ENCODE assay signal across 24 cellular contexts in the genomic region with DNA sequence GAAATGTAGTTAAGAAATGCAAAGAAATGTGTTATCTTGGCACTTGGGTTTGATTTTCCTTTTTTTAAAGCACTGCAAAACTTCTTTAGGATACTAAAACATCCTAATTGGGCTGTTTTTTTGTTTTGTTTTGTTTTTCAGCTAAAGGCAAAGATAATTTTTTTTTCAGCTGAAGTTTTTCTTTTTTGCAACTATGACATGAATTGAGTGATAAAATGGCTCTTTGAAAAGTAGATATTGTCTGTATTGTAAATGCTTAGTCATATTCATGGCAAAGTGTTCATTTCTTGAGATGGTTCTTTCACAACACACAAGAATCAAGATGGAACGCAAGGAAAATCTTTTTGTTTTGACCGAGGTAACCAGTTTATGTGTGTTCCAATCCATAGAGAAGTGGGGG. TPM values are rescaled to one million over a fixed set of nuclear protein-coding genes. Genes with fewer than 3 reads are reported as not detected.
A peak's percentile ranks its signal among the peaks of the same experiment; 100 is the strongest.
DNase-seq lines count a peak whose midpoint lies in the region; ATAC-seq, FAIRE-seq and TF ChIP-seq lines count a peak whose summit lies in the region.
"Had no signal": no experiment of that assay in that cellular context is flagged by ENCODE, and none has a peak within 500 bp of the region (broad histone marks: within the 10 kb centered on the region; RNA-seq: fewer than 3 reads in every experiment).

No MANE protein-coding gene starts in this region.

- no peaks in the 10 kb centered on the region for H4K20me1 ChIP-seq in K562 (replicated peaks; ENCODE audit: control insufficient read depth, insufficient read depth, low read length)

- no peak overlapping the region for H2AFZ ChIP-seq in K562 (ENCODE audit: low read depth, low read length)

- peak overlapping the region; percentile 90 for H3K27ac Mint-ChIP-seq in activated naive CD4-positive, alpha-beta T cell treated with anti-CD3 and anti-CD28 coated beads, Interleukin-2, amount 50 U/mL, for 24 hours
- H3K27ac Mint-ChIP-seq in progenitor cell of endocrine pancreas: peak overlapping the region; percentile 70
- H3K27ac Mint-ChIP-seq: CD14-positive monocyte, HFFc6 had no signal

- no peaks in the 10 kb centered on the region for H3K79me2 ChIP-seq in K562 (ENCODE audit: control insufficient read depth, insufficient read depth, low read length)

- H3K27me3 Mint-ChIP-seq in activated naive CD4-positive, alpha-beta T cell treated with anti-CD3 and anti-CD28 coated beads, Interleukin-2, amount 50 U/mL, for 24 hours: no peaks in the 10 kb centered on the region
- no peaks in the 10 kb centered on the region for H3K27me3 Mint-ChIP-seq in progenitor cell of endocrine pancreas

- no peak for DNase-seq in activated naive CD4-positive, alpha-beta T cell (lab: John Stamatoyannopoulos, UW)
- DNase-seq in GM18507 (ENCODE audit: extremely low spot score, insufficient read length, low read depth): no peak
- DNase-seq in K562 (ENCODE audit: extremely low read depth in 1 of 4, low spot score in 3 of 4): no peak
- DNase-seq in progenitor cell of endocrine pancreas (ENCODE audit: low spot score, unreplicated experiment): no peak
- DNase-seq in NCI-H446 (lab: John Stamatoyannopoulos, UW): no peak
- no peak for DNase-seq in spleen
- DNase-seq: 8988T, ACHN, BE2C, DMS153, DND-41, GOT3, HFFc6, KG1, MG63, NCI-H2029, NCI-H526 treated with DMSO at 0.1 percent for 48 hours, SK-N-SH had no signal

- peak; percentile 45 for FAIRE-seq in GM18507 (lab: Jason Lieb, UNC)
- FAIRE-seq in K562 (lab: Jason Lieb, UNC): no peak
- FAIRE-seq: HTR-8/SVneo, RCC 7860 had no signal

- H3K36me3 ChIP-seq in K562 (ENCODE audit: control insufficient read depth, insufficient read depth, low read length): peaks cover 47% of the 10 kb centered on the region
- peaks cover 2 to 55% (median 40%) of the 10 kb centered on the region in 6 donors for H3K36me3 ChIP-seq in spleen

- no peaks in the 10 kb centered on the region for H3K9me1 ChIP-seq in K562 (ENCODE audit: control insufficient read depth, insufficient read depth, low read length)

- H3K9me3 ChIP-seq in K562 (replicated peaks; ENCODE audit: control insufficient read depth, insufficient read depth, low read depth, low read length): no peaks in the 10 kb centered on the region
- H3K9me3 ChIP-seq in spleen: no peaks in the 10 kb centered on the region
- H3K9me3 ChIP-seq: BE2C, HAP-1, MG63, SK-N-SH had no signal

- TF ChIP-seq CTCF in K562 (IDR thresholded peaks at IDR 0.05 in 2 of 3, conservative IDR thresholded peaks at IDR 0.05 in 1 of 3; ENCODE audit: insufficient read depth in 2 of 3, low read depth in 1 of 3, low read length in 3 of 3) (no peak), progenitor cell of endocrine pancreas (IDR thresholded peaks at IDR 0.05; ENCODE audit: unreplicated experiment) (no peak), spleen (IDR thresholded peaks at IDR 0.05 in 8 of 11, conservative IDR thresholded peaks at IDR 0.05 in 3 of 11) (no peak)

- BruUV-seq in K562 (replicated peaks; lab: Mats Ljungman, UMichigan): no TSS peak

- H3K36me3 Mint-ChIP-seq in activated naive CD4-positive, alpha-beta T cell treated with anti-CD3 and anti-CD28 coated beads, Interleukin-2, amount 50 U/mL, for 24 hours: peaks cover 20% of the 10 kb centered on the region
- H3K36me3 Mint-ChIP-seq in progenitor cell of endocrine pancreas (ENCODE audit: insufficient read depth): peaks cover 45% of the 10 kb centered on the region

- TF ChIP-seq RAD21 in K562 (CRISPR knock-in tag; conservative IDR thresholded peaks at IDR 0.05 in 1 of 2, IDR thresholded peaks at IDR 0.05 in 1 of 2): no peak

- no peak overlapping the region for H3K9ac ChIP-seq in K562 (ENCODE audit: insufficient read depth in 1 of 2, low read depth in 2 of 2, low read length in 2 of 2)
- H3K9ac ChIP-seq: SK-N-SH had no signal

- H3K4me3 ChIP-seq in K562: no peak overlapping the region
- H3K4me3 ChIP-seq in spleen: no peak overlapping the region
- H3K4me3 ChIP-seq: HAP-1, MG63 had no signal

- in situ Hi-C loops in K562 (cut with MboI): no loop called here

- CTCF ChIA-PET in K562 (lab: Yijun Ruan, JAX; ENCODE audit: low intra/inter-chr PET ratio): no interaction called here

- H3K4me1 ChIP-seq in K562 (replicated peaks in 1 of 2; ENCODE audit: control insufficient read depth in 2 of 2, insufficient read depth in 2 of 2, low read length in 2 of 2) (no peaks in the 10 kb centered on the region; a peak in 1 of 5 replicates), spleen (peaks cover 0 to 31% (median 17%) of the 10 kb centered on the region in 6 donors)
- H3K4me1 ChIP-seq: BE2C had no signal

- intact Hi-C loops in K562 (cut with micrococcal nuclease): no loop called here
- intact Hi-C loops in spleen (cut with DNase I; ENCODE audit: low total_unique reads): no loop called here

- H3K4me2 ChIP-seq in K562 (ENCODE audit: insufficient read depth, low read length): no peak overlapping the region
- H3K4me2 ChIP-seq: SK-N-SH had no signal

- TF ChIP-seq EP300 in K562 (IDR thresholded peaks at IDR 0.05; ENCODE audit: low read length): no peak

- TF ChIP-seq POLR2A in K562 (conservative IDR thresholded peaks at IDR 0.05): no peak
- no peak for TF ChIP-seq POLR2A in spleen (IDR thresholded peaks at IDR 0.05)

- ATAC-seq in K562 (no peak), GM18907 (IDR thresholded peaks at IDR 0.05; ENCODE audit: unreplicated experiment) (no peak)

- 72% methylated on average over 2 of the region's 2 CpGs for WGBS in K562 (ENCODE audit: insufficient coverage, low coverage, missing lambda C conversion rate)
- 87 to 97% (median 92%) methylated on average over 2 of the region's 2 CpGs for WGBS in spleen, 5 donors

- no peak overlapping the region for H3K27ac ChIP-seq in K562 (ENCODE audit: extremely low read depth, low read depth, low read length)
- H3K27ac ChIP-seq in spleen: no peak overlapping the region

- POLR2A ChIA-PET in K562 (lab: Yijun Ruan, JAX): interaction anchor here (1.1 to 1.7 kb wide), 2 partner anchors 9 to 20 kb away, joined by 3 to 6 read pairs; no protein-coding TSS in a partner anchor

- H3K4me1 Mint-ChIP-seq in activated naive CD4-positive, alpha-beta T cell treated with anti-CD3 and anti-CD28 coated beads, Interleukin-2, amount 50 U/mL, for 24 hours: peaks cover 30% of the 10 kb centered on the region
- no peaks in the 10 kb centered on the region for H3K4me1 Mint-ChIP-seq in progenitor cell of endocrine pancreas (ENCODE audit: low read depth)

- H3K27me3 ChIP-seq in K562 (ENCODE audit: control insufficient read depth in 2 of 2, insufficient read depth in 2 of 2, low read length in 2 of 2): no peaks in the 10 kb centered on the region
- no peaks in the 10 kb centered on the region for H3K27me3 ChIP-seq in spleen (replicated peaks in 1 of 7)
- H3K27me3 ChIP-seq: BE2C, MG63 had no signal

- no peaks in the 10 kb centered on the region for H3K9me3 Mint-ChIP-seq in activated naive CD4-positive, alpha-beta T cell treated with anti-CD3 and anti-CD28 coated beads, Interleukin-2, amount 50 U/mL, for 24 hours
- no peaks in the 10 kb centered on the region for H3K9me3 Mint-ChIP-seq in progenitor cell of endocrine pancreas (ENCODE audit: low read depth)
- H3K9me3 Mint-ChIP-seq: CD14-positive monocyte, HFFc6 had no signal

- H3K4me3 Mint-ChIP-seq in activated naive CD4-positive, alpha-beta T cell treated with anti-CD3 and anti-CD28 coated beads, Interleukin-2, amount 50 U/mL, for 24 hours: no peak overlapping the region
- no peak overlapping the region for H3K4me3 Mint-ChIP-seq in progenitor cell of endocrine pancreas (ENCODE audit: low read depth)
- H3K4me3 Mint-ChIP-seq: CD14-positive monocyte, HFFc6 had no signal

TF ChIP-seq in K562, 482 proteins besides CTCF, POLR2A, EP300 and RAD21 (continues in another document):
- TF ChIP-seq KDM2B (CRISPR knock-in tag; IDR thresholded peaks at IDR 0.05): no peak
- TF ChIP-seq, protein P1, sequence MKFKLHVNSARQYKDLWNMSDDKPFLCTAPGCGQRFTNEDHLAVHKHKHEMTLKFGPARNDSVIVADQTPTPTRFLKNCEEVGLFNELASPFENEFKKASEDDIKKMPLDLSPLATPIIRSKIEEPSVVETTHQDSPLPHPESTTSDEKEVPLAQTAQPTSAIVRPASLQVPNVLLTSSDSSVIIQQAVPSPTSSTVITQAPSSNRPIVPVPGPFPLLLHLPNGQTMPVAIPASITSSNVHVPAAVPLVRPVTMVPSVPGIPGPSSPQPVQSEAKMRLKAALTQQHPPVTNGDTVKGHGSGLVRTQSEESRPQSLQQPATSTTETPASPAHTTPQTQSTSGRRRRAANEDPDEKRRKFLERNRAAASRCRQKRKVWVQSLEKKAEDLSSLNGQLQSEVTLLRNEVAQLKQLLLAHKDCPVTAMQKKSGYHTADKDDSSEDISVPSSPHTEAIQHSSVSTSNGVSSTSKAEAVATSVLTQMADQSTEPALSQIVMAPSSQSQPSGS (CRISPR knock-in tag; IDR thresholded peaks at IDR 0.05): no peak
- peak; percentile 24; the same call in 1 of the 2 replicates for TF ChIP-seq POLR2AphosphoS2 (IDR thresholded peaks at IDR 0.05; ENCODE audit: low read length)

RNA-seq across cellular contexts. Expression of a gene that starts 35.1 kb away (rescaled TPM):
- 43.5 and 71.2 TPM in 2 replicates for total RNA-seq in K562 (2011; cell fraction: chromatin; rRNA removed; ENCODE audit: low replicate concordance)
- total RNA-seq in K562 (2011; cell fraction: nucleolus; rRNA removed): 24.8 and 33.7 TPM in 2 replicates
- total RNA-seq in K562 (2011; cell fraction: nucleoplasm; rRNA removed): 60.1 and 82.7 TPM in 2 replicates
- total RNA-seq in K562 (2014; rRNA removed) (17.3 and 18.7 TPM in 2 replicates), K562 (2014; rRNA removed; fragmentation: Illumina TruSeq; extraction: Trizol) (21.7 and 24.7 TPM in 2 replicates), K562 (2015; rRNA removed; fragmentation: Illumina TruSeq; extraction: Trizol) (16.4 and 16.5 TPM in 2 replicates), K562 (2021) (42.0 and 47.2 TPM in 2 replicates), progenitor cell of endocrine pancreas (97.1 and 98.7 TPM in 2 replicates), spleen (10 to 100 TPM; 60.6 to 87.5 (median 77.9) TPM)
- polyA plus RNA-seq in K562 (2011; rRNA removed) (19.5 and 20.3 TPM in 2 replicates), K562 (2014; fragmentation: Illumina TruSeq; extraction: Trizol) (34.7 and 35.4 TPM in 2 replicates), K562 (2014; fragmentation: Nextera tagmentation; extraction: Ambion mirVana) (10 to 100 TPM in 1 of 2 experiments, 1 to 10 TPM in 1; 9.9 to 16.8 TPM), K562 (2014; rRNA removed) (18.1 and 20.2 TPM in 2 replicates), spleen (10 to 100 TPM in 1 of 3 donors, 1 to 10 TPM in 2; 8.0 to 16.4 (median 9.5) TPM)
- 13.0 and 14.9 TPM in 2 replicates for polyA plus RNA-seq in K562 (2011; cell fraction: cytosol; rRNA removed)
- polyA plus RNA-seq in K562 (2011; cell fraction: nucleus; rRNA removed): 28.1 and 33.0 TPM in 2 replicates
- 19.1 and 20.1 TPM in 2 replicates for polyA plus RNA-seq in K562 (2012)
- polyA minus RNA-seq in K562 (2011; rRNA and poly(A)+ RNA removed): 45.2 and 57.9 TPM in 2 replicates
- 19.7 and 24.9 TPM in 2 replicates for polyA minus RNA-seq in K562 (2011; cell fraction: cytosol; rRNA and poly(A)+ RNA removed)
- polyA minus RNA-seq in K562 (2011; cell fraction: nucleus; rRNA and poly(A)+ RNA removed): 53.9 and 76.0 TPM in 2 replicates
